1 cellular context compared by ENCODE assay signal in the genomic region with DNA sequence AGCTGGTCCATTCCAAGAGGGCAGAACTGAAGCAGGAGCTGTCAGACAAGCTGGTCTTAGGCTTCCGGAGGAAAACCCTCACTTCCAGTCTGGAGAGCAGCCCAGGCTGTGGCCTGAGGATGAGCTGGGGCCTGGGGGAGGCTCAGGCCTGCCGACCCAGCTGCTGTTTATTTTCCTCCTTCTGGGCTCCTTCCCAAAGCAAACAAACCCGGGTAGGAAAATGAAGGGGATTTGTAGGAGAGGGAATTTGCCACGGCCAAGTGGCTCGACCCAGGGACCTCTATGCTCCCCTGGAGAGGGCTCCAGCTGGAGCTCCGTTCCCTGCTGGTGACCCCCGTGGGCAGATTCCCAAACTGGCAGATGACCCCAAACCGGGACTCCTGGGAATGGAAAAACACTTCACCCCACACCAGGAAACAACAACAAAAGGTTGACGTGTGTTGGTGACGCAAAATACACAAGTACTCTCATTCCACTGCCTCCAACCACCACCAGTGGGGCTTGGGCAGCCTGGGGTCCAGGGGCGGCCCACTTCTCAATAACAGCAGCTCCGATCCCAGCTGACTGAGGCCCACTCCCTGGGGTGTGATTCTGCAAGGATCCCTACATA.
TF ChIP-seq lines count a peak whose summit lies in the region.

No MANE protein-coding gene starts in this region.

TF ChIP-seq in HepG2, 621 proteins besides CTCF, POLR2A, EP300 and RAD21 (continued from another document and continues in another):
- TF ChIP-seq, protein P1, sequence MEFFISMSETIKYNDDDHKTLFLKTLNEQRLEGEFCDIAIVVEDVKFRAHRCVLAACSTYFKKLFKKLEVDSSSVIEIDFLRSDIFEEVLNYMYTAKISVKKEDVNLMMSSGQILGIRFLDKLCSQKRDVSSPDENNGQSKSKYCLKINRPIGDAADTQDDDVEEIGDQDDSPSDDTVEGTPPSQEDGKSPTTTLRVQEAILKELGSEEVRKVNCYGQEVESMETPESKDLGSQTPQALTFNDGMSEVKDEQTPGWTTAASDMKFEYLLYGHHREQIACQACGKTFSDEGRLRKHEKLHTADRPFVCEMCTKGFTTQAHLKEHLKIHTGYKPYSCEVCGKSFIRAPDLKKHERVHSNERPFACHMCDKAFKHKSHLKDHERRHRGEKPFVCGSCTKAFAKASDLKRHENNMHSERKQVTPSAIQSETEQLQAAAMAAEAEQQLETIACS (CRISPR knock-in tag; IDR thresholded peaks at IDR 0.05): no peak
- TF ChIP-seq ZNF292 (CRISPR knock-in tag; IDR thresholded peaks at IDR 0.05; ENCODE audit: borderline replicate concordance, low read depth): no peak
- TF ChIP-seq PRPF4 (IDR thresholded peaks at IDR 0.05; ENCODE audit: low read depth, low read length, poor library complexity, severe bottlenecking): no peak
- TF ChIP-seq, protein P2, sequence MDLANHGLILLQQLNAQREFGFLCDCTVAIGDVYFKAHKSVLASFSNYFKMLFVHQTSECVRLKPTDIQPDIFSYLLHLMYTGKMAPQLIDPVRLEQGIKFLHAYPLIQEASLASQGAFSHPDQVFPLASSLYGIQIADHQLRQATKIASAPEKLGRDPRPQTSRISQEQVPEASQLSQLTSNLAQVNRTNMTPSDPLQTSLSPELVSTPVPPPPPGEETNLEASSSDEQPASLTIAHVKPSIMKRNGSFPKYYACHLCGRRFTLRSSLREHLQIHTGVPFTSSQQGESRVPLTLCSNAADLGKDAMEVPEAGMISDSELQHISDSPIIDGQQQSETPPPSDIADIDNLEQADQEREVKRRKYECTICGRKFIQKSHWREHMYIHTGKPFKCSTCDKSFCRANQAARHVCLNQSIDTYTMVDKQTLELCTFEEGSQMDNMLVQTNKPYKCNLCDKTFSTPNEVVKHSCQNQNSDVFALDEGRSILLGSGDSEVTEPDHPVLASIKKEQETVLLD (CRISPR knock-in tag; IDR thresholded peaks at IDR 0.05; ENCODE audit: low read depth): no peak
- peak; percentile 95 for TF ChIP-seq ZBED4 (CRISPR knock-in tag; IDR thresholded peaks at IDR 0.05; ENCODE audit: borderline replicate concordance)
- TF ChIP-seq YEATS4 (CRISPR knock-in tag; IDR thresholded peaks at IDR 0.05; ENCODE audit: borderline replicate concordance): peak; percentile 48; the same call in 1 of the 2 replicates
- peak; percentile 60; the same call in 1 of the 2 replicates for TF ChIP-seq FOXC1 (CRISPR knock-in tag; IDR thresholded peaks at IDR 0.05; ENCODE audit: borderline replicate concordance)
- no peak for TF ChIP-seq MTF2 (CRISPR knock-in tag; IDR thresholded peaks at IDR 0.05; ENCODE audit: borderline replicate concordance)
- TF ChIP-seq NFRKB (IDR thresholded peaks at IDR 0.05): no peak
- TF ChIP-seq HNF4A (CRISPR knock-in tag; IDR thresholded peaks at IDR 0.05): peak; percentile 44
- 0 out of 2 replicates have a peak, but pooled peaks have one; percentile 33 for TF ChIP-seq ZNF160 (CRISPR knock-in tag; IDR thresholded peaks at IDR 0.05)
- no peak for TF ChIP-seq ZNF230 (CRISPR knock-in tag; IDR thresholded peaks at IDR 0.05)
- TF ChIP-seq TBX3 (IDR thresholded peaks at IDR 0.05; ENCODE audit: borderline replicate concordance): no peak
- TF ChIP-seq DMAP1 (CRISPR knock-in tag; IDR thresholded peaks at IDR 0.05): peak; percentile 34; the same call in 1 of the 2 replicates
- TF ChIP-seq ZBTB43 (CRISPR knock-in tag; conservative IDR thresholded peaks at IDR 0.05): no peak
- TF ChIP-seq ZNF33A (CRISPR knock-in tag; IDR thresholded peaks at IDR 0.05; ENCODE audit: borderline replicate concordance): peak; percentile 72; the same call in 1 of the 2 replicates
- TF ChIP-seq RFXAP (CRISPR knock-in tag; IDR thresholded peaks at IDR 0.05; ENCODE audit: borderline replicate concordance): 0 out of 2 replicates have a peak, but pooled peaks have one; percentile 25
- TF ChIP-seq CREM (IDR thresholded peaks at IDR 0.05): peak; percentile 30; the same call in 1 of the 2 replicates
- TF ChIP-seq CREM (CRISPR knock-in tag; IDR thresholded peaks at IDR 0.05): no peak
- TF ChIP-seq SOX6 (IDR thresholded peaks at IDR 0.05): no peak
- peak; percentile 78 for TF ChIP-seq SOX6 (CRISPR knock-in tag; IDR thresholded peaks at IDR 0.05)
- 0 out of 2 replicates have a peak, but pooled peaks have one; percentile 12 for TF ChIP-seq ZNF205 (CRISPR knock-in tag; IDR thresholded peaks at IDR 0.05)
- TF ChIP-seq ZFX (CRISPR knock-in tag; IDR thresholded peaks at IDR 0.05; ENCODE audit: low read depth): peak; percentile 86
- TF ChIP-seq AHDC1 (CRISPR knock-in tag; IDR thresholded peaks at IDR 0.05; ENCODE audit: borderline replicate concordance): peak; percentile 90
- peak; percentile 36; the same call in 1 of the 2 replicates for TF ChIP-seq GMEB1 (CRISPR knock-in tag; IDR thresholded peaks at IDR 0.05; ENCODE audit: borderline replicate concordance)
- TF ChIP-seq ZBTB25 (CRISPR knock-in tag; IDR thresholded peaks at IDR 0.05): peak; percentile 62; the same call in 1 of the 2 replicates
- TF ChIP-seq TBX2 (CRISPR knock-in tag; IDR thresholded peaks at IDR 0.05; ENCODE audit: borderline replicate concordance): peak; percentile 67
- no peak for TF ChIP-seq TBL1XR1 (IDR thresholded peaks at IDR 0.05; ENCODE audit: borderline replicate concordance, low read length, partially characterized antibody)
- TF ChIP-seq PHF20 (CRISPR knock-in tag; IDR thresholded peaks at IDR 0.05): 0 out of 2 replicates have a peak, but pooled peaks have one; percentile 8
- TF ChIP-seq ZBTB20 (CRISPR knock-in tag; IDR thresholded peaks at IDR 0.05; ENCODE audit: borderline replicate concordance, low read depth): no peak
- no peak for TF ChIP-seq ZNF879 (CRISPR knock-in tag; IDR thresholded peaks at IDR 0.05)
- TF ChIP-seq ZNF552 (CRISPR knock-in tag; IDR thresholded peaks at IDR 0.05; ENCODE audit: borderline replicate concordance): no peak
- no peak for TF ChIP-seq ZSCAN25 (CRISPR knock-in tag; IDR thresholded peaks at IDR 0.05)
- TF ChIP-seq SATB2 (CRISPR knock-in tag; IDR thresholded peaks at IDR 0.05): peak; percentile 69; the same call in 1 of the 2 replicates
- no peak for TF ChIP-seq RBAK (CRISPR knock-in tag; IDR thresholded peaks at IDR 0.05)
- TF ChIP-seq BCL6 (CRISPR knock-in tag; IDR thresholded peaks at IDR 0.05): peak; percentile 63; the same call in 1 of the 2 replicates
- TF ChIP-seq YY1 (IDR thresholded peaks at IDR 0.05; ENCODE audit: insufficient read depth, insufficient replicate concordance, low read depth, low read length): peak; percentile 41
- peak; percentile 17; the same call in 1 of the 2 replicates for TF ChIP-seq ZNF616 (CRISPR knock-in tag; IDR thresholded peaks at IDR 0.05; ENCODE audit: low read depth)
- TF ChIP-seq CENPT (CRISPR knock-in tag; IDR thresholded peaks at IDR 0.05; ENCODE audit: low read depth): no peak
- TF ChIP-seq, protein P3, sequence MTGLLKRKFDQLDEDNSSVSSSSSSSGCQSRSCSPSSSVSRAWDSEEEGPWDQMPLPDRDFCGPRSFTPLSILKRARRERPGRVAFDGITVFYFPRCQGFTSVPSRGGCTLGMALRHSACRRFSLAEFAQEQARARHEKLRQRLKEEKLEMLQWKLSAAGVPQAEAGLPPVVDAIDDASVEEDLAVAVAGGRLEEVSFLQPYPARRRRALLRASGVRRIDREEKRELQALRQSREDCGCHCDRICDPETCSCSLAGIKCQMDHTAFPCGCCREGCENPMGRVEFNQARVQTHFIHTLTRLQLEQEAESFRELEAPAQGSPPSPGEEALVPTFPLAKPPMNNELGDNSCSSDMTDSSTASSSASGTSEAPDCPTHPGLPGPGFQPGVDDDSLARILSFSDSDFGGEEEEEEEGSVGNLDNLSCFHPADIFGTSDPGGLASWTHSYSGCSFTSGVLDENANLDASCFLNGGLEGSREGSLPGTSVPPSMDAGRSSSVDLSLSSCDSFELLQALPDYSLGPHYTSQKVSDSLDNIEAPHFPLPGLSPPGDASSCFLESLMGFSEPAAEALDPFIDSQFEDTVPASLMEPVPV (CRISPR knock-in tag; IDR thresholded peaks at IDR 0.05): 0 out of 2 replicates have a peak, but pooled peaks have one; percentile 40
- no peak for TF ChIP-seq ATAD3A (CRISPR knock-in tag; IDR thresholded peaks at IDR 0.05)
- 0 out of 2 replicates have a peak, but pooled peaks have one; percentile 7 for TF ChIP-seq HDAC2 (CRISPR knock-in tag; IDR thresholded peaks at IDR 0.05)
- TF ChIP-seq ISL2 (CRISPR knock-in tag; IDR thresholded peaks at IDR 0.05): peak; percentile 79
